Comparison of ENCODE assay signal across 8 cellular contexts in genomic region chr16:3003582-3004270, GRCh38. TPM values are rescaled to one million over a fixed set of nuclear protein-coding genes. Genes with fewer than 3 reads are reported as not detected.
DNase-seq lines count a peak whose midpoint lies in the region; ATAC-seq, FAIRE-seq and TF ChIP-seq lines count a peak whose summit lies in the region.

No MANE protein-coding gene starts in this region.

- CTCF ChIA-PET in CD4-positive, alpha-beta T cell (lab: Charles Lee), result interaction anchor here (0.7 to 11.4 kb wide), 10 partner anchors 17 to 125 kb away, joined by 3 to 181 read pairs (median 6); partner anchors contain the start of genes HCFC1R1, MMP25, THOC6 and TNFRSF12A
- CTCF ChIA-PET in activated CD4-positive, alpha-beta T cell treated with anti-CD3 and anti-CD28 coated beads for 36 hours (lab: Charles Lee), result interaction anchor here (0.6 to 9.6 kb wide), 15 partner anchors 17 to 713 kb away, joined by 3 to 130 read pairs (median 3); partner anchors contain the start of genes HCFC1R1, KREMEN2, THOC6 and TNFRSF12A
- CTCF ChIA-PET in HepG2 (lab: Yijun Ruan, JAX; ENCODE audit: low intra/inter-chr PET ratio, low total read pairs), result interaction anchor here (0.8 to 1.7 kb wide), 3 partner anchors 17 to 28 kb away, joined by 3 to 11 read pairs (median 4); no protein-coding TSS in a partner anchor

- in situ Hi-C loops in HepG2 (cut with HindIII; ENCODE audit: extremely low pct_ligation_motif_present, low pct_unique_long_range_greater_than_20kb), result no loop called here

- no peaks in the 10 kb centered on the region for H3K27me3 ChIP-seq in CD4-positive, alpha-beta T cell (ENCODE audit: control insufficient read depth, insufficient read depth, low read length)
- no peaks in the 10 kb centered on the region for H3K27me3 ChIP-seq in HepG2 (ENCODE audit: control insufficient read depth in 1 of 2, insufficient read depth in 2 of 2, low read length in 2 of 2)

- H3K36me3 Mint-ChIP-seq in CD4-positive, alpha-beta T cell (ENCODE audit: low read depth), result no peaks in the 10 kb centered on the region
- H3K36me3 Mint-ChIP-seq in activated CD4-positive, alpha-beta T cell treated with anti-CD3 and anti-CD28 coated beads for 36 hours (ENCODE audit: low read depth), result no peaks in the 10 kb centered on the region

- H3K9ac ChIP-seq in HepG2 (ENCODE audit: insufficient read depth, low read depth, low read length), result no peak overlapping the region

- peak overlapping the region; percentile 67 for H3K4me3 Mint-ChIP-seq in CD4-positive, alpha-beta T cell
- peak overlapping the region; percentile 32 for H3K4me3 Mint-ChIP-seq in activated CD4-positive, alpha-beta T cell treated with anti-CD3 and anti-CD28 coated beads for 36 hours

- H3K79me2 ChIP-seq in HepG2 (ENCODE audit: insufficient read depth, low read length), result no peaks in the 10 kb centered on the region

- peaks cover 31% of the 10 kb centered on the region for H3K4me1 Mint-ChIP-seq in CD4-positive, alpha-beta T cell (ENCODE audit: low read depth)
- peaks cover 23% of the 10 kb centered on the region for H3K4me1 Mint-ChIP-seq in activated CD4-positive, alpha-beta T cell treated with anti-CD3 and anti-CD28 coated beads for 36 hours

- peak; percentile 96 for TF ChIP-seq RAD21 in HepG2 (CRISPR knock-in tag; IDR thresholded peaks at IDR 0.05)

- 14% methylated on average over 35 of the region's 58 CpGs for WGBS in HepG2 (ENCODE audit: low lambda C conversion rate)

- H2AFZ ChIP-seq in HepG2 (ENCODE audit: low read length), result no peak overlapping the region

- H4K20me1 ChIP-seq in HepG2 (ENCODE audit: insufficient read depth, low read length), result no peaks in the 10 kb centered on the region

- peaks cover 49% of the 10 kb centered on the region for H3K4me1 ChIP-seq in HepG2 (ENCODE audit: insufficient read depth, low read length)

- peak; percentile 90 to 96 (median 94) for DNase-seq in CD4-positive, alpha-beta T cell
- DNase-seq in NCI-H526 (lab: John Stamatoyannopoulos, UW) (peak; percentile 91 to 97), cerebellum (ENCODE audit: low spot score) (peak; percentile 100), HepG2 (ENCODE audit: low spot score) (peak; percentile 97)
- peak; percentile 99 for DNase-seq in activated CD4-positive, alpha-beta T cell treated with anti-CD3 and anti-CD28 coated beads for 36 hours
- peak; percentile 93 to 96 for DNase-seq in stimulated activated CD4-positive, alpha-beta T cell treated with anti-CD3 and anti-CD28 coated beads, Interleukin-4, amount 100 ng/mL, for 48 hours (ENCODE audit: low read depth in 2 of 2)

- no TSS peak for BruUV-seq in HepG2 (replicated peaks; lab: Mats Ljungman, UMichigan)

- peak; percentile 76 for FAIRE-seq in HepG2 (lab: Jason Lieb, UNC)

- peak overlapping the region in 2 of 3 experiments; percentile 27 to 46; a peak in 2 of 6 replicates for H3K4me3 ChIP-seq in HepG2 (replicated peaks in 1 of 3; ENCODE audit: insufficient read depth in 1 of 3, low read depth in 2 of 3, low read length in 3 of 3)

- peaks cover 27% of the 10 kb centered on the region for H3K27me3 Mint-ChIP-seq in CD4-positive, alpha-beta T cell
- H3K27me3 Mint-ChIP-seq in activated CD4-positive, alpha-beta T cell treated with anti-CD3 and anti-CD28 coated beads for 36 hours, result peaks cover 6% of the 10 kb centered on the region

- peak overlapping the region; percentile 13 for H3K27ac Mint-ChIP-seq in CD4-positive, alpha-beta T cell
- H3K27ac Mint-ChIP-seq in activated CD4-positive, alpha-beta T cell treated with anti-CD3 and anti-CD28 coated beads for 36 hours, result no peak overlapping the region

- 0 out of 4 replicates have a peak, but pooled peaks of 1 of the 2 experiments have one; percentile 4 for TF ChIP-seq EP300 in HepG2 (IDR thresholded peaks at IDR 0.05; ENCODE audit: low read depth in 2 of 2, low read length in 2 of 2)
- TF ChIP-seq EP300 in HepG2 (CRISPR knock-in tag; IDR thresholded peaks at IDR 0.05; ENCODE audit: borderline replicate concordance), result no peak

- TF ChIP-seq CTCF in CD4-positive, alpha-beta T cell (IDR thresholded peaks at IDR 0.05), result peak; percentile 64
- TF ChIP-seq CTCF in HepG2 (CRISPR knock-in tag; IDR thresholded peaks at IDR 0.05), result peak; percentile 98

- ATAC-seq in CD4-positive, alpha-beta T cell (ENCODE audit: poor library complexity), result peak; percentile 99
- ATAC-seq in GM19452 (IDR thresholded peaks at IDR 0.05; ENCODE audit: unreplicated experiment), result peak; percentile 96
- ATAC-seq in HG03521 (IDR thresholded peaks at IDR 0.05; ENCODE audit: unreplicated experiment), result peak; percentile 95
- peak; percentile 100 for ATAC-seq in activated CD4-positive, alpha-beta T cell treated with anti-CD3 and anti-CD28 coated beads for 36 hours
- ATAC-seq in HepG2, result peak; percentile 91

- POLR2A ChIA-PET in CD4-positive, alpha-beta T cell (lab: Charles Lee), result interaction anchor here (0.6 to 2.7 kb wide), 13 partner anchors 16 to 181 kb away, joined by 3 to 20 read pairs (median 4); partner anchors contain the start of genes HCFC1R1, KREMEN2 and TNFRSF12A
- POLR2A ChIA-PET in activated CD4-positive, alpha-beta T cell treated with anti-CD3 and anti-CD28 coated beads for 36 hours (lab: Charles Lee), result interaction anchor here (0.7 to 1.2 kb wide), 6 partner anchors 16 to 464 kb away, joined by 3 to 5 read pairs (median 4); partner anchors contain the start of genes FLYWCH2 and TNFRSF12A
- POLR2A ChIA-PET in HepG2 (lab: Yijun Ruan, JAX), result interaction anchor here (0.7 to 14.2 kb wide), 7 partner anchors 9 to 98 kb away, joined by 3 to 750 read pairs (median 5); partner anchors contain the start of genes CLDN6, CLDN9, HCFC1R1 and IL32

- H3K27ac ChIP-seq in CD4-positive, alpha-beta T cell (ENCODE audit: low read depth, low read length), result no peak overlapping the region
- H3K27ac ChIP-seq in HepG2 (ENCODE audit: extremely low read length, insufficient read depth, low read length), result no peak overlapping the region

- no peaks in the 10 kb centered on the region for H3K9me3 Mint-ChIP-seq in CD4-positive, alpha-beta T cell
- H3K9me3 Mint-ChIP-seq in activated CD4-positive, alpha-beta T cell treated with anti-CD3 and anti-CD28 coated beads for 36 hours (ENCODE audit: low read depth), result no peaks in the 10 kb centered on the region

- no peaks in the 10 kb centered on the region for H3K36me3 ChIP-seq in HepG2 (replicated peaks in 1 of 2; ENCODE audit: control insufficient read depth in 1 of 2, insufficient read depth in 2 of 2, low read length in 2 of 2)

- H3K9me3 ChIP-seq in CD4-positive, alpha-beta T cell (ENCODE audit: control insufficient read depth, low read length), result no peaks in the 10 kb centered on the region
- H3K9me3 ChIP-seq in HepG2 (ENCODE audit: low read length), result no peaks in the 10 kb centered on the region

- TF ChIP-seq POLR2A in HepG2 (IDR thresholded peaks at IDR 0.05; ENCODE audit: insufficient read depth in 1 of 2, low read depth in 2 of 2, low read length in 2 of 2), result no peak; a peak in 1 of 4 replicates

- H3K4me2 ChIP-seq in HepG2 (ENCODE audit: low read depth, low read length), result no peak overlapping the region; the same call in 1 of the 2 replicates

- intact Hi-C loops in CD4-positive, alpha-beta T cell (cut with DNase I, micrococcal nuclease), result loop anchor here (1.0 to 5.0 kb wide), 5 partner anchors 17 to 164 kb away; partner anchors contain the start of gene TNFRSF12A (in 1 of the 2)
- intact Hi-C loops in activated CD4-positive, alpha-beta T cell treated with anti-CD3 and anti-CD28 coated beads for 36 hours (cut with DNase I, micrococcal nuclease), result loop anchor here (1.0 to 2.0 kb wide), 8 partner anchors 17 to 147 kb away; partner anchors contain the start of genes TNFRSF12A (in 2 of the 2), PAQR4 (in 1 of the 2) and THOC6 (in 1 of the 2)
- intact Hi-C loops in HepG2 (cut with micrococcal nuclease; ENCODE audit: unreplicated experiment), result loop anchor here (1.0 kb wide), 1 partner anchor 21 kb away; the partner anchor contains the start of gene THOC6

RNA-seq across cellular contexts. Expression of gene CLDN9, which starts 9.0 kb away (rescaled TPM):
- total RNA-seq in CD4-positive, alpha-beta T cell, result not detected
- total RNA-seq in activated CD4-positive, alpha-beta T cell treated with anti-CD3 and anti-CD28 coated beads for 36 hours, result not detected
- not detected for total RNA-seq in cerebellum
- total RNA-seq in HepG2 (2016; rRNA removed; fragmentation: Illumina TruSeq; extraction: Trizol), result 0.08 and 0.15 TPM in 2 replicates
- total RNA-seq in HepG2 (2016; cell fraction: cytosol; rRNA removed; fragmentation: Illumina TruSeq; extraction: Trizol; ENCODE audit: low read depth), result not detected in 2 replicates
- 0.09 and 0.11 TPM in 2 replicates for total RNA-seq in HepG2 (2016; cell fraction: insoluble cytoplasmic fraction; rRNA removed; fragmentation: Illumina TruSeq; extraction: Trizol)
- 0.09 and 0.14 TPM in 2 replicates for total RNA-seq in HepG2 (2016; cell fraction: membrane; rRNA removed; fragmentation: Illumina TruSeq; extraction: Trizol)
- total RNA-seq in HepG2 (2016; cell fraction: nucleus; rRNA removed; fragmentation: Illumina TruSeq; extraction: Trizol), result not detected in 2 replicates
- 0.26 and 0.48 TPM in 2 replicates for polyA plus RNA-seq in HepG2 (2011; rRNA removed)
- 0.26 and 0.52 TPM in 2 replicates for polyA plus RNA-seq in HepG2 (2011; cell fraction: cytosol; rRNA removed)
- 2.1 and 2.4 TPM in 2 replicates for polyA plus RNA-seq in HepG2 (2011; cell fraction: nucleus; rRNA removed)
- polyA plus RNA-seq in HepG2 (2012), result 0.32 and 0.53 TPM in 2 replicates
- polyA plus RNA-seq in HepG2 (2016; cell fraction: cytosol; fragmentation: Illumina TruSeq; extraction: Trizol; ENCODE audit: low read depth), result 0.08 and 0.20 TPM in 2 replicates
- polyA plus RNA-seq in HepG2 (2016; cell fraction: insoluble cytoplasmic fraction; fragmentation: Illumina TruSeq; extraction: Trizol; ENCODE audit: low read depth), result 0.15 and 0.17 TPM in 2 replicates
- 0.15 TPM in 1 of 2 replicates, not detected in the other for polyA plus RNA-seq in HepG2 (2016; cell fraction: membrane; fragmentation: Illumina TruSeq; extraction: Trizol; ENCODE audit: low read depth)
- 1.1 and 1.3 TPM in 2 replicates for polyA plus RNA-seq in HepG2 (2016; cell fraction: nucleus; fragmentation: Illumina TruSeq; extraction: Trizol; ENCODE audit: insufficient read depth, low read depth)
- polyA minus RNA-seq in HepG2 (2011; rRNA and poly(A)+ RNA removed; ENCODE audit: low replicate concordance), result 0.26 and 1.1 TPM in 2 replicates
- polyA minus RNA-seq in HepG2 (2011; cell fraction: cytosol; rRNA and poly(A)+ RNA removed), result 0.44 and 0.79 TPM in 2 replicates
- polyA minus RNA-seq in HepG2 (2011; cell fraction: nucleus; rRNA and poly(A)+ RNA removed), result 0.77 and 0.99 TPM in 2 replicates

RNA-seq across cellular contexts. Expression of gene CLDN6, which starts 14.3 kb away (rescaled TPM):
- total RNA-seq in CD4-positive, alpha-beta T cell, result not detected
- not detected for total RNA-seq in activated CD4-positive, alpha-beta T cell treated with anti-CD3 and anti-CD28 coated beads for 36 hours
- not detected for total RNA-seq in cerebellum
- 2.7 and 7.6 TPM in 2 replicates for total RNA-seq in HepG2 (2016; rRNA removed; fragmentation: Illumina TruSeq; extraction: Trizol)
- 1.2 and 1.3 TPM in 2 replicates for total RNA-seq in HepG2 (2016; cell fraction: cytosol; rRNA removed; fragmentation: Illumina TruSeq; extraction: Trizol; ENCODE audit: low read depth)
- 2.2 and 8.1 TPM in 2 replicates for total RNA-seq in HepG2 (2016; cell fraction: insoluble cytoplasmic fraction; rRNA removed; fragmentation: Illumina TruSeq; extraction: Trizol)
- total RNA-seq in HepG2 (2016; cell fraction: membrane; rRNA removed; fragmentation: Illumina TruSeq; extraction: Trizol), result 1.4 and 2.3 TPM in 2 replicates
- 9.3 and 10.1 TPM in 2 replicates for total RNA-seq in HepG2 (2016; cell fraction: nucleus; rRNA removed; fragmentation: Illumina TruSeq; extraction: Trizol)
- 5.9 and 10.1 TPM in 2 replicates for polyA plus RNA-seq in HepG2 (2011; rRNA removed)
- polyA plus RNA-seq in HepG2 (2011; cell fraction: cytosol; rRNA removed), result 10.2 and 14.5 TPM in 2 replicates
- polyA plus RNA-seq in HepG2 (2011; cell fraction: nucleus; rRNA removed), result 3.6 and 5.9 TPM in 2 replicates
- polyA plus RNA-seq in HepG2 (2012), result 5.5 and 7.9 TPM in 2 replicates
- 2.0 and 2.8 TPM in 2 replicates for polyA plus RNA-seq in HepG2 (2016; cell fraction: cytosol; fragmentation: Illumina TruSeq; extraction: Trizol; ENCODE audit: low read depth)
- 3.6 and 4.2 TPM in 2 replicates for polyA plus RNA-seq in HepG2 (2016; cell fraction: insoluble cytoplasmic fraction; fragmentation: Illumina TruSeq; extraction: Trizol; ENCODE audit: low read depth)
- 2.8 and 3.7 TPM in 2 replicates for polyA plus RNA-seq in HepG2 (2016; cell fraction: membrane; fragmentation: Illumina TruSeq; extraction: Trizol; ENCODE audit: low read depth)
- polyA plus RNA-seq in HepG2 (2016; cell fraction: nucleus; fragmentation: Illumina TruSeq; extraction: Trizol; ENCODE audit: insufficient read depth, low read depth), result 22.4 and 25.4 TPM in 2 replicates
- polyA minus RNA-seq in HepG2 (2011; rRNA and poly(A)+ RNA removed; ENCODE audit: low replicate concordance), result 0.14 and 9.8 TPM in 2 replicates
- 4.6 and 5.7 TPM in 2 replicates for polyA minus RNA-seq in HepG2 (2011; cell fraction: cytosol; rRNA and poly(A)+ RNA removed)
- 1.0 and 1.4 TPM in 2 replicates for polyA minus RNA-seq in HepG2 (2011; cell fraction: nucleus; rRNA and poly(A)+ RNA removed)

RNA-seq across cellular contexts. Expression of gene TNFRSF12A, which starts 16.4 kb away (rescaled TPM):
- 1 to 10 TPM; 1.8 to 1.9 TPM for total RNA-seq in CD4-positive, alpha-beta T cell
- total RNA-seq in activated CD4-positive, alpha-beta T cell treated with anti-CD3 and anti-CD28 coated beads for 36 hours, result 1 to 10 TPM; 5.4 to 7.7 TPM
- total RNA-seq in cerebellum (1.2 TPM), HepG2 (2016; rRNA removed; fragmentation: Illumina TruSeq; extraction: Trizol) (36.5 and 66.0 TPM in 2 replicates)
- 43.4 and 53.1 TPM in 2 replicates for total RNA-seq in HepG2 (2016; cell fraction: cytosol; rRNA removed; fragmentation: Illumina TruSeq; extraction: Trizol; ENCODE audit: low read depth)
- total RNA-seq in HepG2 (2016; cell fraction: insoluble cytoplasmic fraction; rRNA removed; fragmentation: Illumina TruSeq; extraction: Trizol), result 26.5 and 67.0 TPM in 2 replicates
- 51.6 and 58.5 TPM in 2 replicates for total RNA-seq in HepG2 (2016; cell fraction: membrane; rRNA removed; fragmentation: Illumina TruSeq; extraction: Trizol)
- total RNA-seq in HepG2 (2016; cell fraction: nucleus; rRNA removed; fragmentation: Illumina TruSeq; extraction: Trizol), result 52.1 and 57.5 TPM in 2 replicates
- 61.9 and 118 TPM in 2 replicates for polyA plus RNA-seq in HepG2 (2011; rRNA removed)
- polyA plus RNA-seq in HepG2 (2011; cell fraction: cytosol; rRNA removed), result 90.0 and 93.7 TPM in 2 replicates
- 113 and 117 TPM in 2 replicates for polyA plus RNA-seq in HepG2 (2011; cell fraction: nucleus; rRNA removed)
- 29.4 and 57.4 TPM in 2 replicates for polyA plus RNA-seq in HepG2 (2012)
- polyA plus RNA-seq in HepG2 (2016; cell fraction: cytosol; fragmentation: Illumina TruSeq; extraction: Trizol; ENCODE audit: low read depth), result 34.4 and 45.6 TPM in 2 replicates
- 26.8 and 28.0 TPM in 2 replicates for polyA plus RNA-seq in HepG2 (2016; cell fraction: insoluble cytoplasmic fraction; fragmentation: Illumina TruSeq; extraction: Trizol; ENCODE audit: low read depth)
- 37.1 and 41.1 TPM in 2 replicates for polyA plus RNA-seq in HepG2 (2016; cell fraction: membrane; fragmentation: Illumina TruSeq; extraction: Trizol; ENCODE audit: low read depth)
- 92.9 and 105 TPM in 2 replicates for polyA plus RNA-seq in HepG2 (2016; cell fraction: nucleus; fragmentation: Illumina TruSeq; extraction: Trizol; ENCODE audit: insufficient read depth, low read depth)
- polyA minus RNA-seq in HepG2 (2011; rRNA and poly(A)+ RNA removed; ENCODE audit: low replicate concordance), result 39.1 and 63.9 TPM in 2 replicates
- polyA minus RNA-seq in HepG2 (2011; cell fraction: cytosol; rRNA and poly(A)+ RNA removed), result 56.5 and 59.2 TPM in 2 replicates
- 30.4 and 33.3 TPM in 2 replicates for polyA minus RNA-seq in HepG2 (2011; cell fraction: nucleus; rRNA and poly(A)+ RNA removed)

RNA-seq across cellular contexts. Expression of gene HCFC1R1, which starts 20.0 kb away (rescaled TPM):
- 10 to 100 TPM in 1 of 2 experiments, 1 to 10 TPM in 1; 8.9 to 11.0 TPM for total RNA-seq in CD4-positive, alpha-beta T cell
- 10 to 100 TPM; 30.0 to 30.7 TPM for total RNA-seq in activated CD4-positive, alpha-beta T cell treated with anti-CD3 and anti-CD28 coated beads for 36 hours
- total RNA-seq in cerebellum, result 12.5 TPM
- 8.3 and 16.1 TPM in 2 replicates for total RNA-seq in HepG2 (2016; rRNA removed; fragmentation: Illumina TruSeq; extraction: Trizol)
- total RNA-seq in HepG2 (2016; cell fraction: cytosol; rRNA removed; fragmentation: Illumina TruSeq; extraction: Trizol; ENCODE audit: low read depth), result 37.5 and 42.2 TPM in 2 replicates
- total RNA-seq in HepG2 (2016; cell fraction: insoluble cytoplasmic fraction; rRNA removed; fragmentation: Illumina TruSeq; extraction: Trizol), result 13.2 and 13.5 TPM in 2 replicates
- 20.6 and 28.5 TPM in 2 replicates for total RNA-seq in HepG2 (2016; cell fraction: membrane; rRNA removed; fragmentation: Illumina TruSeq; extraction: Trizol)
- total RNA-seq in HepG2 (2016; cell fraction: nucleus; rRNA removed; fragmentation: Illumina TruSeq; extraction: Trizol), result 8.9 and 10.2 TPM in 2 replicates
- 13.8 and 18.3 TPM in 2 replicates for polyA plus RNA-seq in HepG2 (2011; rRNA removed)
- 10.4 and 22.3 TPM in 2 replicates for polyA plus RNA-seq in HepG2 (2011; cell fraction: cytosol; rRNA removed)
- polyA plus RNA-seq in HepG2 (2011; cell fraction: nucleus; rRNA removed), result 15.6 and 17.0 TPM in 2 replicates
- 21.9 and 22.5 TPM in 2 replicates for polyA plus RNA-seq in HepG2 (2012)
- polyA plus RNA-seq in HepG2 (2016; cell fraction: cytosol; fragmentation: Illumina TruSeq; extraction: Trizol; ENCODE audit: low read depth), result 78.3 and 82.9 TPM in 2 replicates
- 22.8 and 27.5 TPM in 2 replicates for polyA plus RNA-seq in HepG2 (2016; cell fraction: insoluble cytoplasmic fraction; fragmentation: Illumina TruSeq; extraction: Trizol; ENCODE audit: low read depth)
- 50.2 and 52.2 TPM in 2 replicates for polyA plus RNA-seq in HepG2 (2016; cell fraction: membrane; fragmentation: Illumina TruSeq; extraction: Trizol; ENCODE audit: low read depth)
- 27.0 and 28.5 TPM in 2 replicates for polyA plus RNA-seq in HepG2 (2016; cell fraction: nucleus; fragmentation: Illumina TruSeq; extraction: Trizol; ENCODE audit: insufficient read depth, low read depth)
- 10.3 and 23.2 TPM in 2 replicates for polyA minus RNA-seq in HepG2 (2011; rRNA and poly(A)+ RNA removed; ENCODE audit: low replicate concordance)
- 8.5 and 9.0 TPM in 2 replicates for polyA minus RNA-seq in HepG2 (2011; cell fraction: cytosol; rRNA and poly(A)+ RNA removed)
- 1.9 and 2.8 TPM in 2 replicates for polyA minus RNA-seq in HepG2 (2011; cell fraction: nucleus; rRNA and poly(A)+ RNA removed)

RNA-seq across cellular contexts. Expression of gene THOC6, which starts 20.1 kb away (rescaled TPM):
- total RNA-seq in CD4-positive, alpha-beta T cell, result 10 to 100 TPM; 12.0 to 12.9 TPM
- 10 to 100 TPM; 46.9 to 50.2 TPM for total RNA-seq in activated CD4-positive, alpha-beta T cell treated with anti-CD3 and anti-CD28 coated beads for 36 hours
- total RNA-seq in cerebellum (5.8 TPM), HepG2 (2016; rRNA removed; fragmentation: Illumina TruSeq; extraction: Trizol) (37.0 TPM in 2 replicates)
- total RNA-seq in HepG2 (2016; cell fraction: cytosol; rRNA removed; fragmentation: Illumina TruSeq; extraction: Trizol; ENCODE audit: low read depth), result 28.6 and 34.8 TPM in 2 replicates
- total RNA-seq in HepG2 (2016; cell fraction: insoluble cytoplasmic fraction; rRNA removed; fragmentation: Illumina TruSeq; extraction: Trizol), result 32.0 and 40.9 TPM in 2 replicates
- 37.8 and 51.5 TPM in 2 replicates for total RNA-seq in HepG2 (2016; cell fraction: membrane; rRNA removed; fragmentation: Illumina TruSeq; extraction: Trizol)
- 22.9 TPM in 2 replicates for total RNA-seq in HepG2 (2016; cell fraction: nucleus; rRNA removed; fragmentation: Illumina TruSeq; extraction: Trizol)
- polyA plus RNA-seq in HepG2 (2011; rRNA removed), result 32.1 and 33.5 TPM in 2 replicates
- polyA plus RNA-seq in HepG2 (2011; cell fraction: cytosol; rRNA removed), result 25.6 and 35.3 TPM in 2 replicates
- 116 and 131 TPM in 2 replicates for polyA plus RNA-seq in HepG2 (2011; cell fraction: nucleus; rRNA removed)
- polyA plus RNA-seq in HepG2 (2012), result 28.1 and 32.9 TPM in 2 replicates
- polyA plus RNA-seq in HepG2 (2016; cell fraction: cytosol; fragmentation: Illumina TruSeq; extraction: Trizol; ENCODE audit: low read depth), result 33.8 and 44.7 TPM in 2 replicates
- 43.4 and 44.7 TPM in 2 replicates for polyA plus RNA-seq in HepG2 (2016; cell fraction: insoluble cytoplasmic fraction; fragmentation: Illumina TruSeq; extraction: Trizol; ENCODE audit: low read depth)
- 37.0 and 50.8 TPM in 2 replicates for polyA plus RNA-seq in HepG2 (2016; cell fraction: membrane; fragmentation: Illumina TruSeq; extraction: Trizol; ENCODE audit: low read depth)
- 55.2 and 56.2 TPM in 2 replicates for polyA plus RNA-seq in HepG2 (2016; cell fraction: nucleus; fragmentation: Illumina TruSeq; extraction: Trizol; ENCODE audit: insufficient read depth, low read depth)
- 39.0 and 64.3 TPM in 2 replicates for polyA minus RNA-seq in HepG2 (2011; rRNA and poly(A)+ RNA removed; ENCODE audit: low replicate concordance)
- 13.7 and 16.5 TPM in 2 replicates for polyA minus RNA-seq in HepG2 (2011; cell fraction: cytosol; rRNA and poly(A)+ RNA removed)
- 23.3 and 24.7 TPM in 2 replicates for polyA minus RNA-seq in HepG2 (2011; cell fraction: nucleus; rRNA and poly(A)+ RNA removed)
